14 cellular contexts compared by ENCODE assay signal in the genomic region with DNA sequence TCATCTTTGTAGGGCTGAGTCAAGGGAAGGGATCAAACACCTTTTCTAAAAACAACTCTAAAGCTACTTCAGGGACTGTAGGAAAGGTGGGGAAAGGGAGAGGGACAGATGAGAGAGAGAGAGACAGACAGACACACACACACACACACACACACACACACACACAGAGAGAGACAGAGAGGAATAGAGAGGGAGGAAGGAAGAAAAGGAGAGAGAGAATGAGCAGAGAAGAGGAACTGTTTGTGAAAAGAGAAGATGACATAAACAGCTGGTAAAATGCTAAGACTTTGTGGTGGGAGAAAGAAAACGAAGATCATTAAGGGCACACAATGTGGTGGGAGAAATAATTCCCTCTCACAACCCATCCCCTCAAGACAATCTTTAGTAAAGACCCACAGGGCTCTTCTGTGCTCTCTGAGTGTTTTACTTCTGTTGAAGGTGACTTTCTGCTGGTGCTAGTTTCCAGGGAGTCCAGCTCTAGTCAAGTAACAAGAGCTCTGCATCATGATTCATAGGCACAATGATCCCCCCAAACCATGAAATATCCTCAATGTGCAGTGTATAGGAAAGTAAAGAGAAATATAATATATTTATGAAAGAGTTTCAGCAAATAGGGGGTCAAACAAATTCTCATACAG.
DNase-seq lines count a peak whose midpoint lies in the region; ATAC-seq and TF ChIP-seq lines count a peak whose summit lies in the region.
"Had no signal": no experiment of that assay in that cellular context is flagged by ENCODE, and none has a peak within 500 bp of the region (broad histone marks: within the 10 kb centered on the region; RNA-seq: fewer than 3 reads in every experiment).

No MANE protein-coding gene starts in this region.

- no peaks in the 10 kb centered on the region for H3K9me3 ChIP-seq in OCI-LY7 (ENCODE audit: low read length)
- H3K9me3 ChIP-seq in gastroesophageal sphincter: no peaks in the 10 kb centered on the region
- H3K9me3 ChIP-seq: A549 had no signal

- H3K9me3 Mint-ChIP-seq in activated CD4-positive, alpha-beta memory T cell treated with anti-CD3 and anti-CD28 coated beads for 36 hours: no peaks in the 10 kb centered on the region
- peaks cover 5% of the 10 kb centered on the region for H3K9me3 Mint-ChIP-seq in activated CD4-positive, alpha-beta memory T cell treated with anti-CD3 and anti-CD28 coated beads, Interleukin-2, amount 10 ng/mL, durations not matched to agents 7 days and 5 days
- peaks cover 15 to 16% of the 10 kb centered on the region in 2 donors for H3K9me3 Mint-ChIP-seq in stimulated activated naive CD8-positive, alpha-beta T cell treated with anti-CD3 and anti-CD28 coated beads, Interleukin-15, amount 100 ng/mL, for 72 hours

- no peak for TF ChIP-seq POLR2A in gastroesophageal sphincter (IDR thresholded peaks at IDR 0.05)
- no peak for TF ChIP-seq POLR2A in GM18505 (IDR thresholded peaks at IDR 0.05; ENCODE audit: borderline replicate concordance, extremely low read depth, insufficient read depth, insufficient read length)

- no peaks in the 10 kb centered on the region for H3K27me3 ChIP-seq in gastroesophageal sphincter

- H3K4me3 Mint-ChIP-seq in activated CD4-positive, alpha-beta memory T cell treated with anti-CD3 and anti-CD28 coated beads for 36 hours: no peak overlapping the region
- no peak overlapping the region for H3K4me3 Mint-ChIP-seq in activated CD4-positive, alpha-beta memory T cell treated with anti-CD3 and anti-CD28 coated beads, Interleukin-2, amount 10 ng/mL, durations not matched to agents 7 days and 5 days
- peak overlapping the region; percentile 41 to 53 for H3K4me3 Mint-ChIP-seq in stimulated activated naive CD8-positive, alpha-beta T cell treated with anti-CD3 and anti-CD28 coated beads, Interleukin-15, amount 100 ng/mL, for 72 hours

- H4K20me1 ChIP-seq in OCI-LY7 (ENCODE audit: insufficient read depth, low read length): no peaks in the 10 kb centered on the region

- POLR2A ChIA-PET in activated CD4-positive, alpha-beta memory T cell treated with anti-CD3 and anti-CD28 coated beads for 36 hours (lab: Charles Lee): interaction anchor here (0.9 to 3.6 kb wide), 2 partner anchors 11 to 14 kb away, joined by 3 to 16 read pairs; no protein-coding TSS in a partner anchor
- POLR2A ChIA-PET in activated CD4-positive, alpha-beta memory T cell treated with anti-CD3 and anti-CD28 coated beads, Interleukin-2, amount 10 ng/mL, durations not matched to agents 7 days and 5 days (lab: Charles Lee): interaction anchor here (0.9 to 21.6 kb wide), 9 partner anchors 8 to 88 kb away, joined by 3 to 343 read pairs (median 5); a partner anchor contains a TSS
- POLR2A ChIA-PET in OCI-LY7 (lab: Charles Lee): interaction anchor here (0.6 to 7.6 kb wide), 23 partner anchors 8 to 90 kb away, joined by 3 to 74 read pairs (median 7); no protein-coding TSS in a partner anchor

- 75 to 100% methylated on average over 1 of the region's 1 CpG for WGBS in gastroesophageal sphincter (ENCODE audit: low coverage in 1 of 2), 2 donors

- no peaks in the 10 kb centered on the region for H3K27me3 Mint-ChIP-seq in activated CD4-positive, alpha-beta memory T cell treated with anti-CD3 and anti-CD28 coated beads for 36 hours
- H3K27me3 Mint-ChIP-seq in activated CD4-positive, alpha-beta memory T cell treated with anti-CD3 and anti-CD28 coated beads, Interleukin-2, amount 10 ng/mL, durations not matched to agents 7 days and 5 days: no peaks in the 10 kb centered on the region
- H3K27me3 Mint-ChIP-seq in stimulated activated naive CD8-positive, alpha-beta T cell treated with anti-CD3 and anti-CD28 coated beads, Interleukin-15, amount 100 ng/mL, for 72 hours: no peaks in the 10 kb centered on the region

- DNase-seq in activated CD4-positive, alpha-beta memory T cell treated with anti-CD3 and anti-CD28 coated beads for 36 hours: no peak
- DNase-seq in activated CD4-positive, alpha-beta memory T cell treated with anti-CD3 and anti-CD28 coated beads, Interleukin-2, amount 10 ng/mL, durations not matched to agents 7 days and 5 days: no peak
- DNase-seq in OCI-LY7 (ENCODE audit: low spot score): peak; percentile 29
- no peak for DNase-seq in stimulated activated naive CD8-positive, alpha-beta T cell treated with anti-CD3 and anti-CD28 coated beads, Interleukin-15, amount 100 ng/mL, for 72 hours
- DNase-seq in NCI-H1694 (lab: John Stamatoyannopoulos, UW): no peak
- DNase-seq: cerebellar nuclear complex; DMS79; NCI-H187; stimulated activated naive CD4-positive, alpha-beta T cell treated with Interleukin-2 at 50 U/mL for 16 hours; T1000 had no signal

- TF ChIP-seq EP300 in gastroesophageal sphincter (IDR thresholded peaks at IDR 0.05): no peak

- peaks cover 54% of the 10 kb centered on the region for H3K4me1 ChIP-seq in OCI-LY7 (ENCODE audit: insufficient read depth, low read length, poor library complexity, severe bottlenecking)
- peaks cover 0 to 3% (median 0%) of the 10 kb centered on the region in 3 donors for H3K4me1 ChIP-seq in gastroesophageal sphincter

- H3K4me3 ChIP-seq in OCI-LY7 (ENCODE audit: low read depth, low read length, poor library complexity, severe bottlenecking) (no peak overlapping the region), gastroesophageal sphincter (no peak overlapping the region)
- H3K4me3 ChIP-seq: A549 had no signal

- no TSS peak for BruUV-seq in OCI-LY7 (replicated peaks; lab: Mats Ljungman, UMichigan)

- no peak for TF ChIP-seq CTCF in OCI-LY7 (conservative IDR thresholded peaks at IDR 0.05; ENCODE audit: low read length)
- no peak for TF ChIP-seq CTCF in gastroesophageal sphincter (IDR thresholded peaks at IDR 0.05)

- no peaks in the 10 kb centered on the region for H3K9me2 ChIP-seq in OCI-LY7 (ENCODE audit: insufficient read depth, low read length)

- H3K4me1 Mint-ChIP-seq in activated CD4-positive, alpha-beta memory T cell treated with anti-CD3 and anti-CD28 coated beads for 36 hours (ENCODE audit: low read depth): peaks cover 77% of the 10 kb centered on the region
- H3K4me1 Mint-ChIP-seq in activated CD4-positive, alpha-beta memory T cell treated with anti-CD3 and anti-CD28 coated beads, Interleukin-2, amount 10 ng/mL, durations not matched to agents 7 days and 5 days: peaks cover 58% of the 10 kb centered on the region
- H3K4me1 Mint-ChIP-seq in stimulated activated naive CD8-positive, alpha-beta T cell treated with anti-CD3 and anti-CD28 coated beads, Interleukin-15, amount 100 ng/mL, for 72 hours: peaks cover 84% of the 10 kb centered on the region

- H3K36me3 ChIP-seq in OCI-LY7 (ENCODE audit: insufficient read depth, low read length) (no peaks in the 10 kb centered on the region), gastroesophageal sphincter (no peaks in the 10 kb centered on the region)

- H3K36me3 Mint-ChIP-seq in activated CD4-positive, alpha-beta memory T cell treated with anti-CD3 and anti-CD28 coated beads for 36 hours: no peaks in the 10 kb centered on the region
- H3K36me3 Mint-ChIP-seq in activated CD4-positive, alpha-beta memory T cell treated with anti-CD3 and anti-CD28 coated beads, Interleukin-2, amount 10 ng/mL, durations not matched to agents 7 days and 5 days (ENCODE audit: low read depth): peaks cover 8% of the 10 kb centered on the region

- no peaks in the 10 kb centered on the region for H3K79me2 ChIP-seq in OCI-LY7 (ENCODE audit: insufficient read depth, low read depth, low read length)

- peak overlapping the region; percentile 11 for H3K27ac Mint-ChIP-seq in activated CD4-positive, alpha-beta memory T cell treated with anti-CD3 and anti-CD28 coated beads for 36 hours
- H3K27ac Mint-ChIP-seq in activated CD4-positive, alpha-beta memory T cell treated with anti-CD3 and anti-CD28 coated beads, Interleukin-2, amount 10 ng/mL, durations not matched to agents 7 days and 5 days: no peak overlapping the region
- H3K27ac Mint-ChIP-seq in stimulated activated naive CD8-positive, alpha-beta T cell treated with anti-CD3 and anti-CD28 coated beads, Interleukin-15, amount 100 ng/mL, for 72 hours: peak overlapping the region; percentile 3 to 63

- H2AFZ ChIP-seq in OCI-LY7 (ENCODE audit: low read length): peak overlapping the region; percentile 98

- intact Hi-C loops in activated CD4-positive, alpha-beta memory T cell treated with anti-CD3 and anti-CD28 coated beads for 36 hours (cut with micrococcal nuclease): no loop called here
- intact Hi-C loops in OCI-LY7 (cut with micrococcal nuclease; ENCODE audit: unreplicated experiment): no loop called here

- H3K4me2 ChIP-seq in OCI-LY7 (ENCODE audit: low read length): peak overlapping the region; percentile 46
- H3K4me2 ChIP-seq: A549 had no signal

- ATAC-seq in gastroesophageal sphincter (no peak), GM18909 (IDR thresholded peaks at IDR 0.05; ENCODE audit: poor library complexity, unreplicated experiment) (no peak), GM18505 (IDR thresholded peaks at IDR 0.05; ENCODE audit: unreplicated experiment) (no peak)
- no peak for ATAC-seq in stimulated activated naive CD8-positive, alpha-beta T cell treated with anti-CD3 and anti-CD28 coated beads, Interleukin-15, amount 100 ng/mL, for 72 hours
- ATAC-seq: A549 had no signal

- H3K27ac ChIP-seq in OCI-LY7 (ENCODE audit: low read depth, low read length, poor library complexity, severe bottlenecking): peak overlapping the region; percentile 27
- peak overlapping the region; percentile 25 to 55 (median 46) for H3K27ac ChIP-seq in gastroesophageal sphincter

- CTCF ChIA-PET in activated CD4-positive, alpha-beta memory T cell treated with anti-CD3 and anti-CD28 coated beads for 36 hours (lab: Charles Lee): interaction anchor here (1.5 to 2.0 kb wide), 3 partner anchors 11 to 180 kb away, joined by 3 to 6 read pairs (median 6); a partner anchor contains a TSS
- CTCF ChIA-PET in activated CD4-positive, alpha-beta memory T cell treated with anti-CD3 and anti-CD28 coated beads, Interleukin-2, amount 10 ng/mL, durations not matched to agents 7 days and 5 days (lab: Charles Lee): interaction anchor here (0.6 to 3.6 kb wide), 5 partner anchors 8 to 28 kb away, joined by 3 to 19 read pairs (median 4); no protein-coding TSS in a partner anchor
- CTCF ChIA-PET in OCI-LY7 (lab: Charles Lee; ENCODE audit: unreplicated experiment): interaction anchor here (0.6 to 1.5 kb wide), 6 partner anchors 10 to 66 kb away, joined by 3 to 8 read pairs (median 4); no protein-coding TSS in a partner anchor

Comparison
In these comparisons a context has a peak if more than half of its experiments do, and no peak if none do; other contexts are left out.
1. H3K4me3 Mint-ChIP-seq: peak in stimulated activated naive CD8-positive, alpha-beta T cell treated with anti-CD3 and anti-CD28 coated beads, Interleukin-15, amount 100 ng/mL, for 72 hours (2 of 2); none in activated CD4-positive, alpha-beta memory T cell treated with anti-CD3 and anti-CD28 coated beads for 36 hours (single experiment) and activated CD4-positive, alpha-beta memory T cell treated with anti-CD3 and anti-CD28 coated beads, Interleukin-2, amount 10 ng/mL, durations not matched to agents 7 days and 5 days (single experiment).